ENCODE assay signal across 20 cellular contexts in genomic region chr9:129579294-129579693, GRCh38. TPM values are rescaled to one million over a fixed set of nuclear protein-coding genes. Genes with fewer than 3 reads are reported as not detected.
DNase-seq lines count a peak whose midpoint lies in the region; ATAC-seq and TF ChIP-seq lines count a peak whose summit lies in the region.
"Had no signal": no experiment of that assay in that cellular context is flagged by ENCODE, and none has a peak within 500 bp of the region (broad histone marks: within the 10 kb centered on the region; RNA-seq: fewer than 3 reads in every experiment).

No MANE protein-coding gene starts in this region.

- peak overlapping the region; percentile 63 for H3K27ac Mint-ChIP-seq in activated naive CD8-positive, alpha-beta T cell treated with anti-CD3 and anti-CD28 coated beads, Interleukin-2, amount 10 ng/mL, durations not matched to agents 7 days and 5 days
- no peak overlapping the region for H3K27ac Mint-ChIP-seq in activated naive CD8-positive, alpha-beta T cell treated with anti-CD3 and anti-CD28 coated beads for 36 hours
- peak overlapping the region; percentile 83 for H3K27ac Mint-ChIP-seq in activated T-helper 1 cell treated with anti-CD3 and anti-CD28 coated beads, Interleukin-12 subunit alpha, Interleukin-12 subunit beta, Interleukin-2, Interleukin-4 antibody, amounts not matched to agents 30 ng/mL and 10 ng/mL and 1 ng/mL, durations not matched to agents 14 hours and 24 hours and 36 hours
- H3K27ac Mint-ChIP-seq in neural crest cell (ENCODE audit: unreplicated experiment) = peak overlapping the region; percentile 50
- H3K27ac Mint-ChIP-seq in natural killer cell treated with Interleukin-12 subunit alpha and Interleukin-12 subunit beta and Interleukin-15 and Interleukin-18, amount 100 ng/mL, for 72 hours = no peak overlapping the region
- H3K27ac Mint-ChIP-seq: B cell; CD8-positive, alpha-beta T cell; H9 had no signal

- peak overlapping the region; percentile 61; the same call in 1 of the 2 replicates for H3K4me2 ChIP-seq in KMS-11

- H3K36me3 ChIP-seq in KMS-11 (ENCODE audit: insufficient read depth) = no peaks in the 10 kb centered on the region

- H3K27me3 ChIP-seq in KMS-11 (ENCODE audit: insufficient read depth, low read depth) = no peaks in the 10 kb centered on the region

- intact Hi-C loops in activated T-helper 1 cell treated with anti-CD3 and anti-CD28 coated beads, Interleukin-12 subunit alpha, Interleukin-12 subunit beta, Interleukin-2, Interleukin-4 antibody, amounts not matched to agents 30 ng/mL and 10 ng/mL and 1 ng/mL, durations not matched to agents 14 hours and 24 hours and 36 hours (cut with micrococcal nuclease) = no loop called here

- H3K4me1 ChIP-seq in KMS-11 (ENCODE audit: low read depth, poor library complexity, severe bottlenecking) = peaks cover 62% of the 10 kb centered on the region

- no peak for DNase-seq in activated naive CD8-positive, alpha-beta T cell treated with anti-CD3 and anti-CD28 coated beads, Interleukin-2, amount 10 ng/mL, durations not matched to agents 7 days and 5 days
- DNase-seq in activated naive CD8-positive, alpha-beta T cell treated with anti-CD3 and anti-CD28 coated beads for 36 hours = no peak
- no peak for DNase-seq in activated T-helper 1 cell treated with anti-CD3 and anti-CD28 coated beads, Interleukin-12 subunit alpha, Interleukin-12 subunit beta, Interleukin-2, Interleukin-4 antibody, amounts not matched to agents 30 ng/mL and 10 ng/mL and 1 ng/mL, durations not matched to agents 14 hours and 24 hours and 36 hours (ENCODE audit: low spot score)
- DNase-seq in neural crest cell (ENCODE audit: low read depth, low spot score) (no peak), midbrain (lab: John Stamatoyannopoulos, UW) (no peak), occipital lobe (lab: John Stamatoyannopoulos, UW) (no peak)
- DNase-seq in natural killer cell treated with Interleukin-12 subunit alpha and Interleukin-12 subunit beta and Interleukin-15 and Interleukin-18, amount 100 ng/mL, for 72 hours (ENCODE audit: low spot score) = no peak
- DNase-seq: CD8-positive, alpha-beta T cell; DMS79; H9; IMR-90; NCI-H1105 treated with DMSO at 0.1 percent for 48 hours; NCI-H187 treated with DMSO at 0.1 percent for 48 hours; NCI-H526 treated with DMSO at 0.1 percent for 48 hours; SIG-M5 had no signal

- H3K9ac ChIP-seq in KMS-11 = no peak overlapping the region

- no peaks in the 10 kb centered on the region for H4K20me1 ChIP-seq in KMS-11 (ENCODE audit: insufficient read depth)

- no peak overlapping the region for H3K4me3 ChIP-seq in KMS-11 (IDR thresholded peaks at IDR 0.05; ENCODE audit: insufficient read depth, low read depth, low read length)

- H3K9me3 Mint-ChIP-seq in activated naive CD8-positive, alpha-beta T cell treated with anti-CD3 and anti-CD28 coated beads, Interleukin-2, amount 10 ng/mL, durations not matched to agents 7 days and 5 days = no peaks in the 10 kb centered on the region
- no peaks in the 10 kb centered on the region for H3K9me3 Mint-ChIP-seq in activated naive CD8-positive, alpha-beta T cell treated with anti-CD3 and anti-CD28 coated beads for 36 hours
- no peaks in the 10 kb centered on the region for H3K9me3 Mint-ChIP-seq in activated T-helper 1 cell treated with anti-CD3 and anti-CD28 coated beads, Interleukin-12 subunit alpha, Interleukin-12 subunit beta, Interleukin-2, Interleukin-4 antibody, amounts not matched to agents 30 ng/mL and 10 ng/mL and 1 ng/mL, durations not matched to agents 14 hours and 24 hours and 36 hours
- no peaks in the 10 kb centered on the region for H3K9me3 Mint-ChIP-seq in neural crest cell
- H3K9me3 Mint-ChIP-seq in natural killer cell treated with Interleukin-12 subunit alpha and Interleukin-12 subunit beta and Interleukin-15 and Interleukin-18, amount 100 ng/mL, for 72 hours = no peaks in the 10 kb centered on the region
- H3K9me3 Mint-ChIP-seq: CD8-positive, alpha-beta T cell; H9 had no signal

- POLR2A ChIA-PET in activated naive CD8-positive, alpha-beta T cell treated with anti-CD3 and anti-CD28 coated beads, Interleukin-2, amount 10 ng/mL, durations not matched to agents 7 days and 5 days (lab: Charles Lee) = no interaction called here

- 0 out of 2 replicates have a peak, but pooled peaks cover 7% of the 10 kb centered on the region for H3K79me2 ChIP-seq in KMS-11 (ENCODE audit: insufficient read depth, low read depth)

- no peak overlapping the region for H3K4me3 Mint-ChIP-seq in activated naive CD8-positive, alpha-beta T cell treated with anti-CD3 and anti-CD28 coated beads, Interleukin-2, amount 10 ng/mL, durations not matched to agents 7 days and 5 days
- no peak overlapping the region for H3K4me3 Mint-ChIP-seq in activated naive CD8-positive, alpha-beta T cell treated with anti-CD3 and anti-CD28 coated beads for 36 hours
- H3K4me3 Mint-ChIP-seq in activated T-helper 1 cell treated with anti-CD3 and anti-CD28 coated beads, Interleukin-12 subunit alpha, Interleukin-12 subunit beta, Interleukin-2, Interleukin-4 antibody, amounts not matched to agents 30 ng/mL and 10 ng/mL and 1 ng/mL, durations not matched to agents 14 hours and 24 hours and 36 hours = peak overlapping the region; percentile 84
- H3K4me3 Mint-ChIP-seq in neural crest cell = no peak overlapping the region
- H3K4me3 Mint-ChIP-seq in natural killer cell treated with Interleukin-12 subunit alpha and Interleukin-12 subunit beta and Interleukin-15 and Interleukin-18, amount 100 ng/mL, for 72 hours = no peak overlapping the region
- H3K4me3 Mint-ChIP-seq: B cell; CD8-positive, alpha-beta T cell; H9 had no signal

- H3K27ac ChIP-seq in KMS-11 = peak overlapping the region; percentile 63; the same call in 1 of the 2 replicates

- no peak overlapping the region for H2AFZ ChIP-seq in KMS-11 (ENCODE audit: low read depth)

- peaks cover 1% of the 10 kb centered on the region for H3K36me3 Mint-ChIP-seq in activated naive CD8-positive, alpha-beta T cell treated with anti-CD3 and anti-CD28 coated beads, Interleukin-2, amount 10 ng/mL, durations not matched to agents 7 days and 5 days
- no peaks in the 10 kb centered on the region for H3K36me3 Mint-ChIP-seq in activated naive CD8-positive, alpha-beta T cell treated with anti-CD3 and anti-CD28 coated beads for 36 hours
- peaks cover 15% of the 10 kb centered on the region for H3K36me3 Mint-ChIP-seq in activated T-helper 1 cell treated with anti-CD3 and anti-CD28 coated beads, Interleukin-12 subunit alpha, Interleukin-12 subunit beta, Interleukin-2, Interleukin-4 antibody, amounts not matched to agents 30 ng/mL and 10 ng/mL and 1 ng/mL, durations not matched to agents 14 hours and 24 hours and 36 hours (ENCODE audit: low read depth)
- H3K36me3 Mint-ChIP-seq in neural crest cell (ENCODE audit: low read depth) = no peaks in the 10 kb centered on the region
- H3K36me3 Mint-ChIP-seq in natural killer cell treated with Interleukin-12 subunit alpha and Interleukin-12 subunit beta and Interleukin-15 and Interleukin-18, amount 100 ng/mL, for 72 hours = no peaks in the 10 kb centered on the region
- H3K36me3 Mint-ChIP-seq: CD8-positive, alpha-beta T cell had no signal

- no peaks in the 10 kb centered on the region for H3K27me3 Mint-ChIP-seq in activated naive CD8-positive, alpha-beta T cell treated with anti-CD3 and anti-CD28 coated beads, Interleukin-2, amount 10 ng/mL, durations not matched to agents 7 days and 5 days
- H3K27me3 Mint-ChIP-seq in activated naive CD8-positive, alpha-beta T cell treated with anti-CD3 and anti-CD28 coated beads for 36 hours = no peaks in the 10 kb centered on the region
- H3K27me3 Mint-ChIP-seq in activated T-helper 1 cell treated with anti-CD3 and anti-CD28 coated beads, Interleukin-12 subunit alpha, Interleukin-12 subunit beta, Interleukin-2, Interleukin-4 antibody, amounts not matched to agents 30 ng/mL and 10 ng/mL and 1 ng/mL, durations not matched to agents 14 hours and 24 hours and 36 hours (ENCODE audit: insufficient read depth) = no peaks in the 10 kb centered on the region
- H3K27me3 Mint-ChIP-seq in neural crest cell (ENCODE audit: low read depth) = no peaks in the 10 kb centered on the region
- H3K27me3 Mint-ChIP-seq in natural killer cell treated with Interleukin-12 subunit alpha and Interleukin-12 subunit beta and Interleukin-15 and Interleukin-18, amount 100 ng/mL, for 72 hours = peaks cover 3 to 10% of the 10 kb centered on the region in 2 donors

- no peak for ATAC-seq in activated naive CD8-positive, alpha-beta T cell treated with anti-CD3 and anti-CD28 coated beads, Interleukin-2, amount 10 ng/mL, durations not matched to agents 7 days and 5 days (ENCODE audit: low read depth)
- no peak for ATAC-seq in natural killer cell treated with Interleukin-12 subunit alpha and Interleukin-12 subunit beta and Interleukin-15 and Interleukin-18, amount 100 ng/mL, for 72 hours
- ATAC-seq: CD8-positive, alpha-beta T cell had no signal

- TF ChIP-seq CTCF in KMS-11 (conservative IDR thresholded peaks at IDR 0.05; ENCODE audit: low read depth, low read length) = no peak
- TF ChIP-seq CTCF in neural crest cell (conservative IDR thresholded peaks at IDR 0.05) = no peak

- peaks cover 46% of the 10 kb centered on the region for H3K4me1 Mint-ChIP-seq in activated naive CD8-positive, alpha-beta T cell treated with anti-CD3 and anti-CD28 coated beads, Interleukin-2, amount 10 ng/mL, durations not matched to agents 7 days and 5 days
- peaks cover 35% of the 10 kb centered on the region for H3K4me1 Mint-ChIP-seq in activated naive CD8-positive, alpha-beta T cell treated with anti-CD3 and anti-CD28 coated beads for 36 hours
- peaks cover 81% of the 10 kb centered on the region for H3K4me1 Mint-ChIP-seq in activated T-helper 1 cell treated with anti-CD3 and anti-CD28 coated beads, Interleukin-12 subunit alpha, Interleukin-12 subunit beta, Interleukin-2, Interleukin-4 antibody, amounts not matched to agents 30 ng/mL and 10 ng/mL and 1 ng/mL, durations not matched to agents 14 hours and 24 hours and 36 hours (ENCODE audit: low read depth)
- H3K4me1 Mint-ChIP-seq in neural crest cell = peaks cover 40% of the 10 kb centered on the region
- H3K4me1 Mint-ChIP-seq in natural killer cell treated with Interleukin-12 subunit alpha and Interleukin-12 subunit beta and Interleukin-15 and Interleukin-18, amount 100 ng/mL, for 72 hours (ENCODE audit: low read depth in 2 of 2) = peaks cover 4 to 14% of the 10 kb centered on the region in 2 donors

RNA-seq across cellular contexts. Expression of gene C9orf50, which starts 41.6 kb away (rescaled TPM):
- not detected for total RNA-seq in activated naive CD8-positive, alpha-beta T cell treated with anti-CD3 and anti-CD28 coated beads, Interleukin-2, amount 10 ng/mL, durations not matched to agents 7 days and 5 days
- not detected for total RNA-seq in activated naive CD8-positive, alpha-beta T cell treated with anti-CD3 and anti-CD28 coated beads for 36 hours
- total RNA-seq in activated T-helper 1 cell treated with anti-CD3 and anti-CD28 coated beads, Interleukin-12 subunit alpha, Interleukin-12 subunit beta, Interleukin-2, Interleukin-4 antibody, amounts not matched to agents 30 ng/mL and 10 ng/mL and 1 ng/mL, durations not matched to agents 14 hours and 24 hours and 36 hours = not detected in 2 replicates
- 0.26 and 0.27 TPM in 2 replicates for total RNA-seq in neural crest cell
- total RNA-seq in occipital lobe = not detected
- not detected for total RNA-seq in natural killer cell treated with Interleukin-12 subunit alpha and Interleukin-12 subunit beta and Interleukin-15 and Interleukin-18, amount 100 ng/mL, for 72 hours
- total RNA-seq: B cell, H9, HT-29, IMR-90, LHCN-M2, RPMI7951 had no signal

RNA-seq across cellular contexts. Expression of gene NTMT1, which starts 46.7 kb away (rescaled TPM):
- 10 to 100 TPM; 30.1 to 34.9 TPM for total RNA-seq in activated naive CD8-positive, alpha-beta T cell treated with anti-CD3 and anti-CD28 coated beads, Interleukin-2, amount 10 ng/mL, durations not matched to agents 7 days and 5 days
- 10 to 100 TPM; 78.8 to 79.4 TPM for total RNA-seq in activated naive CD8-positive, alpha-beta T cell treated with anti-CD3 and anti-CD28 coated beads for 36 hours
- total RNA-seq in activated T-helper 1 cell treated with anti-CD3 and anti-CD28 coated beads, Interleukin-12 subunit alpha, Interleukin-12 subunit beta, Interleukin-2, Interleukin-4 antibody, amounts not matched to agents 30 ng/mL and 10 ng/mL and 1 ng/mL, durations not matched to agents 14 hours and 24 hours and 36 hours = 67.1 and 67.3 TPM in 2 replicates
- total RNA-seq in neural crest cell = 50.9 and 51.8 TPM in 2 replicates
- 11.2 TPM for total RNA-seq in occipital lobe
- 10 to 100 TPM; 28.9 to 63.1 TPM for total RNA-seq in natural killer cell treated with Interleukin-12 subunit alpha and Interleukin-12 subunit beta and Interleukin-15 and Interleukin-18, amount 100 ng/mL, for 72 hours

Comparison
In these comparisons a context has a peak if more than half of its experiments do, and no peak if none do; other contexts are left out.
1. H3K27ac Mint-ChIP-seq: peak in activated naive CD8-positive, alpha-beta T cell treated with anti-CD3 and anti-CD28 coated beads, Interleukin-2, amount 10 ng/mL, durations not matched to agents 7 days and 5 days (single experiment), activated T-helper 1 cell treated with anti-CD3 and anti-CD28 coated beads, Interleukin-12 subunit alpha, Interleukin-12 subunit beta, Interleukin-2, Interleukin-4 antibody, amounts not matched to agents 30 ng/mL and 10 ng/mL and 1 ng/mL, durations not matched to agents 14 hours and 24 hours and 36 hours (single experiment) and neural crest cell (single experiment); none in activated naive CD8-positive, alpha-beta T cell treated with anti-CD3 and anti-CD28 coated beads for 36 hours (single experiment) and natural killer cell treated with Interleukin-12 subunit alpha and Interleukin-12 subunit beta and Interleukin-15 and Interleukin-18, amount 100 ng/mL, for 72 hours (0 of 2).